In genomic region chr6:69921611-69922010, GRCh38 we compare ENCODE assay signal across 5 cellular contexts. TPM values are rescaled to one million over a fixed set of nuclear protein-coding genes. Genes with fewer than 3 reads are reported as not detected.
"Had no signal": no experiment of that assay in that cellular context is flagged by ENCODE, and none has a peak within 500 bp of the region (broad histone marks: within the 10 kb centered on the region; RNA-seq: fewer than 3 reads in every experiment).

No MANE protein-coding gene starts in this region.

RNA-seq across cellular contexts. Expression of gene COL19A1, which starts 55.3 kb away (rescaled TPM):
- total RNA-seq: HepG2, HT-29, HT1080, K562 had no signal
- polyA plus RNA-seq: HepG2, IMR-90, K562 had no signal
